ENCODE assay signal across 1 cellular context in genomic region chr1:209065350-209065749, GRCh38.
TF ChIP-seq lines count a peak whose summit lies in the region.

No MANE protein-coding gene starts in this region.

TF ChIP-seq in H1, 55 proteins besides CTCF, POLR2A, EP300 and RAD21 (continued from another document):
- no peak for TF ChIP-seq CHD7 (IDR thresholded peaks at IDR 0.05; ENCODE audit: insufficient replicate concordance, low read length)
- no peak for TF ChIP-seq SIX5 (IDR thresholded peaks at IDR 0.05; ENCODE audit: low read depth, low read length)
- no peak for TF ChIP-seq TCF12 (IDR thresholded peaks at IDR 0.05; ENCODE audit: low read depth, low read length)
- no peak for TF ChIP-seq RBBP5 (IDR thresholded peaks at IDR 0.05; ENCODE audit: borderline replicate concordance, low read depth, low read length)
- no peak for TF ChIP-seq BRCA1 (IDR thresholded peaks at IDR 0.05; ENCODE audit: low read depth, low read length)
- TF ChIP-seq ASH2L (IDR thresholded peaks at IDR 0.05; ENCODE audit: low read length): no peak
- TF ChIP-seq EGR1 (IDR thresholded peaks at IDR 0.05; ENCODE audit: borderline replicate concordance, low read depth, low read length): no peak
- TF ChIP-seq MAFK (IDR thresholded peaks at IDR 0.05; ENCODE audit: low read depth, low read length): no peak
- no peak for TF ChIP-seq POLR2AphosphoS5 (IDR thresholded peaks at IDR 0.05; ENCODE audit: low read depth, low read length)
- no peak for TF ChIP-seq NRF1 (IDR thresholded peaks at IDR 0.05; ENCODE audit: low read depth, low read length)
- no peak for TF ChIP-seq RFX5 (IDR thresholded peaks at IDR 0.05; ENCODE audit: borderline replicate concordance, low read depth, low read length)
- no peak for TF ChIP-seq CTBP2 (IDR thresholded peaks at IDR 0.05; ENCODE audit: borderline replicate concordance, insufficient read depth, insufficient read length, low read length)
- no peak for TF ChIP-seq USF2 (IDR thresholded peaks at IDR 0.05; ENCODE audit: low read length)
- no peak for TF ChIP-seq GTF2F1 (IDR thresholded peaks at IDR 0.05; ENCODE audit: borderline replicate concordance, low read depth, low read length)
- TF ChIP-seq PHF8 (conservative IDR thresholded peaks at IDR 0.05; ENCODE audit: low read depth, low read length): no peak
- no peak for TF ChIP-seq KDM5A (IDR thresholded peaks at IDR 0.05; ENCODE audit: low read length)
